1 cellular context compared by ENCODE assay signal in genomic region chr15:52180196-52180835, GRCh38.
TF ChIP-seq lines count a peak whose summit lies in the region.

No MANE protein-coding gene starts in this region.

TF ChIP-seq in GM12878, 131 proteins besides CTCF, POLR2A, EP300 and RAD21 (continued from another document):
- TF ChIP-seq USF1 (IDR thresholded peaks at IDR 0.05; ENCODE audit: borderline replicate concordance, extremely low read length, insufficient read depth, low read depth, low read length), result no peak
